Comparison of ENCODE assay signal across 24 cellular contexts in genomic region chr20:61220131-61220530, GRCh38. TPM values are rescaled to one million over a fixed set of nuclear protein-coding genes. Genes with fewer than 3 reads are reported as not detected.
"Had no signal": no experiment of that assay in that cellular context is flagged by ENCODE, and none has a peak within 500 bp of the region (broad histone marks: within the 10 kb centered on the region; RNA-seq: fewer than 3 reads in every experiment).

No MANE protein-coding gene starts in this region.

- H3K27ac ChIP-seq: brain microvascular endothelial cell, SK-N-MC, WERI-Rb-1 had no signal

- H3K27me3 ChIP-seq: brain microvascular endothelial cell had no signal

- H3K36me3 ChIP-seq: brain microvascular endothelial cell, WERI-Rb-1 had no signal

- H3K4me3 ChIP-seq: SK-N-MC had no signal

- DNase-seq: activated CD4-positive, alpha-beta T cell treated with anti-CD3 and anti-CD28 coated beads for 4 hours; activated CD8-positive, alpha-beta memory T cell treated with anti-CD3 and anti-CD28 coated beads, Interleukin-2, amount 50 U/mL, for 4 hours; activated CD8-positive, alpha-beta T cell treated with anti-CD3 and anti-CD28 coated beads for 36 hours; activated gamma-delta T cell treated with Interleukin-2 at 50 U/mL for 16 hours; activated naive CD4-positive, alpha-beta T cell treated with anti-CD3 and anti-CD28 coated beads, Interleukin-2, amount 10 ng/mL, durations not matched to agents 7 days and 5 days; activated naive CD8-positive, alpha-beta T cell treated with anti-CD3 and anti-CD28 coated beads for 36 hours; activated T-cell treated with anti-CD3 and anti-CD28 coated beads, Interleukin-2, amount 50 U/mL, for 72 hours; brain microvascular endothelial cell; central memory CD4-positive, alpha-beta T cell; NCI-H1048; NCI-H1417 treated with DMSO at 0.1 percent for 48 hours; NCI-H1694; NCI-H2029; NCI-H2107; NCI-H2171 treated with DMSO at 0.1 percent for 48 hours; NCI-H226; NCI-H526 treated with DMSO at 0.1 percent for 48 hours; PC-3; T-helper 1 cell; WERI-Rb-1 had no signal

RNA-seq across cellular contexts. Expression of gene CDH4, which starts 31.9 kb away (rescaled TPM):
- total RNA-seq: activated T-helper 2 cell treated with anti-CD3 and anti-CD28 coated beads, Interferon-gamma antibody, Interleukin-2, Interleukin-4, amounts not matched to agents 10 μg/mL and 5 μg/mL and 100 μg/mL, durations not matched to agents 14 hours and 24 hours and 36 hours; NCI-H460; PC-3; T-helper 2 cell treated with Interferon-gamma antibody and Interleukin-4, amounts not matched to agents 100 ng/mL and 5 ng/mL, for 36 hours had no signal
